Comparison of ENCODE assay signal across 1 cellular context in the genomic region with DNA sequence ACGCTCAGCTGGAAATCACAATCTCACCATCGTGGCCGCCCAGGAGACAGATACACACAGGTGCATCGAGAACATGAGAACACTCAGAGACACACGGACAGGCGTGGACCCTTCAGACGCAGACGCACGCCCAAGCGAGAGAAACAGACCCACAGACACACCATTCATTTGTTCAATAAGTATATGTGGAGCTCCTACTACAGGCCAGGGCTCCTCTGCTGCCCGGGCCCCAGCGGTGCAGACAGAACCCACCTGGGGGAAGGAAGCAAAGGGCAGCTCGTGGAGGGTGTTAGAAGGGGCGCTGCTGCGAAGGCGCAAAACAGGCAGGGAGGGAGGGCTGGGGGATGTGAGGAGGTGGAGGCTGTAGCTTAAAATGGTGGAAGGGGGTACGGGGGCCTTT.
TF ChIP-seq lines count a peak whose summit lies in the region.

No MANE protein-coding gene starts in this region.

TF ChIP-seq in SK-N-SH, 30 proteins besides CTCF, POLR2A, EP300 and RAD21 (continued from another document):
- no peak for TF ChIP-seq ZBTB33 (IDR thresholded peaks at IDR 0.05; ENCODE audit: borderline replicate concordance, low read depth)
- no peak for TF ChIP-seq USF2 (IDR thresholded peaks at IDR 0.05; ENCODE audit: borderline replicate concordance, low read depth, low read length)
- TF ChIP-seq TAF1 (IDR thresholded peaks at IDR 0.05; ENCODE audit: borderline replicate concordance, low read depth, low read length), result no peak
